16 cellular contexts compared by ENCODE assay signal in the genomic region with DNA sequence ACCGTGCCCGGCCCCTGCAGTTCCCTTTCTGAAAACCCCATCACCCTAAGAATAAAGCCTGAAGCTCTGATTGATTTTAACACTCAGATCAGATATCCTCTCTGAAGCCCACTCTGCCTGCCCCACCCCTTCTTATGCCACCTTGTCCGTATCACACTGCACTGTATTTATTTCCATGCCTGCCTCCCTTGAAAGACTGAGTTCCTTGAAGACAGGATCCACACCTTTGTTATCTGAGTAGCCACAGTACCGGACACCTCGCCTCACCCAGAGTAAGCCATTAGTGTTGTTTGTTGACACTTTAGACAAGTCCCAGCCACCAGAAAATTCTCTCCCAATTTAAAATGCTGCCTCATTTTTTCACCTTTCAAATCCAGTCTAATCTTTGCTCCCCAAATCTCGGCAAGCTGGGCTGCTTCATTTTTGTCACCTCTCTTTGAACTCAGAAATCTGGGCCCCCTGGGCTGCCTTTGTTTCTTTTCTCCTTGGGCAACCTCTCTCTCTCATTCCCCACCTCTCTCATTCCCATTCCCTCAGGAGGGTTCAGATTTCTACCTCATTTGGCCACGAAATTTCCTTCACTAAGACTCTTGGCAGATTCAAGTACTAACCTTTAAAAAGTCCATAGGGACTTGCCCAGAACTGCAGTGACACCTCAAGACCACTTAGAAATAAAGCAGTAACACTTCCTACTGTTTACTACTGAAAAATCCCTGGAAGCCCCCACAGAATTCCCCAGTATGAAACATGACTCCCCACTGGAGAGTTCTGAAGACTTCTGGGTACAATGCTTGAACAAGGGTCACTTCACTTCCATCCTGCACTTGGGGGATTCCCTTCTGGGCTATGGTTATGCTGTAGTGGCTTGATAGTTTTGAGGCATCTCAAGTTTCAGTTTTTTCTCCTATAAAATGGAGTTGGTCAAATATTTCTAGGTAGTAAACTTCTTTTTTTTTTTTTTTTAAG. TPM values are rescaled to one million over a fixed set of nuclear protein-coding genes. Genes with fewer than 3 reads are reported as not detected.
DNase-seq lines count a peak whose midpoint lies in the region; ATAC-seq, FAIRE-seq and TF ChIP-seq lines count a peak whose summit lies in the region.
"Had no signal": no experiment of that assay in that cellular context is flagged by ENCODE, and none has a peak within 500 bp of the region (broad histone marks: within the 10 kb centered on the region; RNA-seq: fewer than 3 reads in every experiment).

No MANE protein-coding gene starts in this region.

- H3K4me1 Mint-ChIP-seq in activated T-cell treated with anti-CD3 and anti-CD28 coated beads, Interleukin-2, amount 50 U/mL, for 72 hours (ENCODE audit: low read depth), result peaks cover 46% of the 10 kb centered on the region
- H3K4me1 Mint-ChIP-seq in endothelial cell (ENCODE audit: unreplicated experiment), result peaks cover 16% of the 10 kb centered on the region

- H3K36me3 ChIP-seq in stomach smooth muscle (ENCODE audit: control insufficient read depth in 2 of 2, insufficient read depth in 2 of 2, low read length in 2 of 2) (peaks cover 9 to 18% of the 10 kb centered on the region in 2 donors), pancreas (peaks cover 0 to 10% (median 7%) of the 10 kb centered on the region in 3 donors)
- H3K36me3 ChIP-seq: prostate gland had no signal

- FAIRE-seq in pancreas (lab: Jason Lieb, UNC), result no peak

- no peak overlapping the region for H3K4me3 Mint-ChIP-seq in activated T-cell treated with anti-CD3 and anti-CD28 coated beads, Interleukin-2, amount 50 U/mL, for 72 hours
- H3K4me3 Mint-ChIP-seq in endothelial cell (ENCODE audit: unreplicated experiment), result peak overlapping the region; percentile 24

- no peaks in the 10 kb centered on the region for H3K36me3 Mint-ChIP-seq in activated T-cell treated with anti-CD3 and anti-CD28 coated beads, Interleukin-2, amount 50 U/mL, for 72 hours (ENCODE audit: insufficient read depth in 2 of 2)
- H3K36me3 Mint-ChIP-seq in endothelial cell (ENCODE audit: low read depth, unreplicated experiment), result peaks cover 67% of the 10 kb centered on the region

- intact Hi-C loops in pancreas (cut with DNase I), result no loop called here

- H3K27ac ChIP-seq in stomach smooth muscle (ENCODE audit: low read length), result peak overlapping the region; percentile 49
- peak overlapping the region in 1 of 4 donors; percentile 81 for H3K27ac ChIP-seq in pancreas
- H3K27ac ChIP-seq: left lung had no signal

- H3K27me3 ChIP-seq in stomach smooth muscle (ENCODE audit: control insufficient read depth in 1 of 2, insufficient read depth in 2 of 2, low read length in 2 of 2), result no peaks in the 10 kb centered on the region
- no peaks in the 10 kb centered on the region for H3K27me3 ChIP-seq in pancreas
- H3K27me3 ChIP-seq: gastrocnemius medialis, left lung, suprapubic skin had no signal

- peaks cover 18% of the 10 kb centered on the region for H3K4me1 ChIP-seq in stomach smooth muscle (ENCODE audit: control insufficient read depth, insufficient read depth, low read length)
- peaks cover 19 to 33% (median 30%) of the 10 kb centered on the region in 3 donors for H3K4me1 ChIP-seq in pancreas

- H3K27ac Mint-ChIP-seq in activated T-cell treated with anti-CD3 and anti-CD28 coated beads, Interleukin-2, amount 50 U/mL, for 72 hours, result peak overlapping the region; percentile 48
- peak overlapping the region; percentile 43 for H3K27ac Mint-ChIP-seq in endothelial cell (ENCODE audit: unreplicated experiment)

- H3K9me3 ChIP-seq in stomach smooth muscle (ENCODE audit: control insufficient read depth in 2 of 2, low read length in 2 of 2) (no peaks in the 10 kb centered on the region), pancreas (no peaks in the 10 kb centered on the region)
- H3K9me3 ChIP-seq: gastrocnemius medialis, left lung, prostate gland, suprapubic skin had no signal

- ATAC-seq in activated T-cell treated with anti-CD3 and anti-CD28 coated beads, Interleukin-2, amount 50 U/mL, for 72 hours (replicated peaks in 1 of 2), result no peak
- no peak for ATAC-seq in pancreas
- ATAC-seq: gastrocnemius medialis, left lung had no signal

- no peak overlapping the region for H3K9ac ChIP-seq in stomach smooth muscle (ENCODE audit: low read length in 2 of 2)

- 76 to 80% methylated on average over 7 of the region's 7 CpGs for WGBS in pancreas, 2 donors

- H3K4me3 ChIP-seq in stomach smooth muscle (ENCODE audit: low read length in 2 of 2), result no peak overlapping the region
- H3K4me3 ChIP-seq in pancreas, result no peak overlapping the region
- H3K4me3 ChIP-seq: gastrocnemius medialis, left lung, prostate gland, suprapubic skin had no signal

- no peak for DNase-seq in activated T-cell treated with anti-CD3 and anti-CD28 coated beads, Interleukin-2, amount 50 U/mL, for 72 hours
- DNase-seq in activated T-cell treated with anti-CD3 and anti-CD28 coated beads for 4 hours (no peak), NCI-H2171 treated with DMSO at 0.1 percent for 48 hours (lab: John Stamatoyannopoulos, UW) (peak; percentile 85), endothelial cell (ENCODE audit: low spot score) (no peak), HT-29 (ENCODE audit: low spot score) (no peak), pancreas (no peak), kidney tubule cell (ENCODE audit: low spot score) (no peak)
- DNase-seq: activated CD4-positive, alpha-beta T cell treated with anti-CD3 and anti-CD28 coated beads for 4 hours; activated naive CD4-positive, alpha-beta T cell treated with anti-CD3 and anti-CD28 coated beads, Interleukin-2, amount 50 U/mL, for 16 hours; gastrocnemius medialis; left lung; NCI-H1417 treated with DMSO at 0.1 percent for 48 hours; stimulated activated CD4-positive, alpha-beta T cell treated with anti-CD3 and anti-CD28 coated beads, Interleukin-4, amount 100 ng/mL, for 24 hours had no signal

- H3K9me3 Mint-ChIP-seq in activated T-cell treated with anti-CD3 and anti-CD28 coated beads, Interleukin-2, amount 50 U/mL, for 72 hours, result no peaks in the 10 kb centered on the region
- no peaks in the 10 kb centered on the region for H3K9me3 Mint-ChIP-seq in endothelial cell (ENCODE audit: unreplicated experiment)

- TF ChIP-seq CTCF in endothelial cell (IDR thresholded peaks at IDR 0.05; ENCODE audit: unreplicated experiment) (no peak), pancreas (IDR thresholded peaks at IDR 0.05) (no peak)

- H3K27me3 Mint-ChIP-seq in activated T-cell treated with anti-CD3 and anti-CD28 coated beads, Interleukin-2, amount 50 U/mL, for 72 hours (ENCODE audit: low read depth), result no peaks in the 10 kb centered on the region
- peaks cover 14% of the 10 kb centered on the region for H3K27me3 Mint-ChIP-seq in endothelial cell (ENCODE audit: unreplicated experiment)

RNA-seq across cellular contexts. Expression of gene PPP1R15B, which starts 8.7 kb away (rescaled TPM):
- 10 to 100 TPM; 82.9 to 94.2 TPM for total RNA-seq in activated T-cell treated with anti-CD3 and anti-CD28 coated beads, Interleukin-2, amount 50 U/mL, for 72 hours
- total RNA-seq in endothelial cell (ENCODE audit: unreplicated experiment) (43.2 TPM), pancreas (10 to 100 TPM; 16.4 to 47.9 (median 23.4) TPM)
- 32.6 and 40.7 TPM in 2 replicates for total RNA-seq in HT-29 (2014; rRNA removed; shearing (Covaris generic))
- 10 to 100 TPM in 1 of 2 donors, 1 to 10 TPM in 1; 7.8 to 11.8 TPM for polyA plus RNA-seq in pancreas
